Comparison of ENCODE assay signal across 1 cellular context in the genomic region with DNA sequence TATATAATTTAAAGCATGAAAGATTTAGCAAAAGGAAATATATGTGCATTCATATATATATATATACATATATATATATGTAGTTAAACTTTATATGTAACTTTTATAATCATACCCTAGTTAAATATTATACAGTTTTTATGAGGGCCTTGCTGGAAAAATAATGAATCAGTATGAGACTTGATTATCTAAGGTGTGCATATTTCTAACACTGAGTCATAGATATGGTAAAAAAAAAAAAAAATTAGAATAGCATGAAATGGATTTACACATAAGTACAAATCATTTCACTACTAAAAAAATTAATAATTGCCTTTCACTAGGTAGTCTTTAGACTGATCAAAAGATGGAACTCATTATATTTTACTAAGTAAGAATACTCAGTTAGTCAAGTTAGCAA.
TF ChIP-seq lines count a peak whose summit lies in the region.

No MANE protein-coding gene starts in this region.

TF ChIP-seq in IMR-90, 13 proteins besides CTCF, POLR2A, EP300 and RAD21 (continued from another document):
- TF ChIP-seq BHLHE40 (IDR thresholded peaks at IDR 0.05; ENCODE audit: low read depth, low read length) (no peak), RFX5 (IDR thresholded peaks at IDR 0.05; ENCODE audit: low read depth, low read length) (no peak), SMC3 (IDR thresholded peaks at IDR 0.05; ENCODE audit: low read depth, low read length) (no peak), CEBPB (IDR thresholded peaks at IDR 0.05; ENCODE audit: low read depth, low read length) (no peak), NFE2L2 (IDR thresholded peaks at IDR 0.05; ENCODE audit: low read depth, low read length) (no peak), MXI1 (IDR thresholded peaks at IDR 0.05; ENCODE audit: borderline replicate concordance, low read depth, low read length) (no peak)
- TF ChIP-seq, protein P1, sequence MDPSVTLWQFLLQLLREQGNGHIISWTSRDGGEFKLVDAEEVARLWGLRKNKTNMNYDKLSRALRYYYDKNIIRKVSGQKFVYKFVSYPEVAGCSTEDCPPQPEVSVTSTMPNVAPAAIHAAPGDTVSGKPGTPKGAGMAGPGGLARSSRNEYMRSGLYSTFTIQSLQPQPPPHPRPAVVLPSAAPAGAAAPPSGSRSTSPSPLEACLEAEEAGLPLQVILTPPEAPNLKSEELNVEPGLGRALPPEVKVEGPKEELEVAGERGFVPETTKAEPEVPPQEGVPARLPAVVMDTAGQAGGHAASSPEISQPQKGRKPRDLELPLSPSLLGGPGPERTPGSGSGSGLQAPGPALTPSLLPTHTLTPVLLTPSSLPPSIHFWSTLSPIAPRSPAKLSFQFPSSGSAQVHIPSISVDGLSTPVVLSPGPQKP (IDR thresholded peaks at IDR 0.05; ENCODE audit: borderline replicate concordance, low read depth, low read length) = no peak
